ENCODE assay signal across 8 cellular contexts in genomic region chr14:53953002-53953827, GRCh38. TPM values are rescaled to one million over a fixed set of nuclear protein-coding genes. Genes with fewer than 3 reads are reported as not detected.
DNase-seq lines count a peak whose midpoint lies in the region; ATAC-seq and TF ChIP-seq lines count a peak whose summit lies in the region.

No MANE protein-coding gene starts in this region.

- peak overlapping the region; percentile 42 to 68 (median 67) for H3K4me3 ChIP-seq in thyroid gland (replicated peaks in 1 of 3)

- DNase-seq in DMS53 treated with DMSO at 0.1 percent for 48 hours (lab: John Stamatoyannopoulos, UW; ENCODE audit: unreplicated experiment) (peak; percentile 27), WTC11 (ENCODE audit: low spot score) (peak; percentile 81), fibroblast of gingiva (ENCODE audit: low read depth) (peak; percentile 87), mucosa of gallbladder (ENCODE audit: low spot score) (peak; percentile 89), thyroid gland (peak; percentile 90 to 91)

- no peaks in the 10 kb centered on the region for H3K36me3 ChIP-seq in thyroid gland

- peak overlapping the region; percentile 94 for H3K27ac Mint-ChIP-seq in WTC11

- intact Hi-C loops in thyroid gland (cut with DNase I), result loop anchor here (10.0 kb wide), 1 partner anchor 392 kb away; no protein-coding TSS in a partner anchor

- TF ChIP-seq POLR2A in thyroid gland (IDR thresholded peaks at IDR 0.05), result peak; percentile 51 to 84

- peaks cover 21 to 30% of the 10 kb centered on the region in 2 donors for H3K4me1 ChIP-seq in thyroid gland

- 1 to 2% methylated on average over 26 to 32 of the region's 72 CpGs for WGBS in thyroid gland, 2 donors

- H3K27me3 Mint-ChIP-seq in WTC11 (ENCODE audit: low read depth), result peaks cover 85% of the 10 kb centered on the region

- H3K4me1 Mint-ChIP-seq in WTC11, result peaks cover 53% of the 10 kb centered on the region

- POLR2A ChIA-PET in WTC11 (lab: Charles Lee), result interaction anchor here (1.0 to 3.4 kb wide), 2 partner anchors 10 to 219 kb away, joined by 3 to 10 read pairs; no protein-coding TSS in a partner anchor

- H3K27ac ChIP-seq in thyroid gland, result peak overlapping the region; percentile 46 to 80 (median 75)

- peak overlapping the region; percentile 97 for H3K4me3 Mint-ChIP-seq in WTC11

- TF ChIP-seq CTCF in WTC11 (IDR thresholded peaks at IDR 0.05) (no peak), thyroid gland (IDR thresholded peaks at IDR 0.05) (no peak)

- peak; percentile 33 for ATAC-seq in WTC11
- ATAC-seq in GM18498 (IDR thresholded peaks at IDR 0.05; ENCODE audit: unreplicated experiment), result no peak
- ATAC-seq in GM21360 (IDR thresholded peaks at IDR 0.05; ENCODE audit: unreplicated experiment), result no peak

- no peak for TF ChIP-seq RAD21 in Ishikawa (IDR thresholded peaks at IDR 0.05; ENCODE audit: low read depth)

- peaks cover 20% of the 10 kb centered on the region for H3K36me3 Mint-ChIP-seq in WTC11

- H3K9me3 ChIP-seq in thyroid gland, result no peaks in the 10 kb centered on the region

- no peak for TF ChIP-seq EP300 in Ishikawa (IDR thresholded peaks at IDR 0.05; ENCODE audit: borderline replicate concordance)

- H3K27me3 ChIP-seq in thyroid gland, result no peaks in the 10 kb centered on the region

- CTCF ChIA-PET in WTC11 (lab: Charles Lee), result interaction anchor here (0.6 to 4.5 kb wide), 15 partner anchors 10 to 413 kb away, joined by 3 to 27 read pairs (median 7); no protein-coding TSS in a partner anchor

- H3K9me3 Mint-ChIP-seq in WTC11, result no peaks in the 10 kb centered on the region

TF ChIP-seq in Ishikawa, 13 proteins besides CTCF, POLR2A, EP300 and RAD21:
- no peak for TF ChIP-seq TEAD4 (IDR thresholded peaks at IDR 0.05)
- TF ChIP-seq USF1 (IDR thresholded peaks at IDR 0.05), result peak; percentile 94
- no peak for TF ChIP-seq EGR1 (IDR thresholded peaks at IDR 0.05)
- TF ChIP-seq TAF1 (IDR thresholded peaks at IDR 0.05; ENCODE audit: low read depth), result peak; percentile 14; the same call in 1 of the 2 replicates

TF ChIP-seq in WTC11, 78 proteins besides CTCF, POLR2A, EP300 and RAD21:
- TF ChIP-seq FOXK1 (CRISPR knock-in tag; IDR thresholded peaks at IDR 0.05), result 0 out of 2 replicates have a peak, but pooled peaks have one; percentile 16
- TF ChIP-seq USF2 (CRISPR knock-in tag; IDR thresholded peaks at IDR 0.05), result peak; percentile 91
- no peak for TF ChIP-seq PRRX2 (CRISPR knock-in tag; IDR thresholded peaks at IDR 0.05)
- peak; percentile 59; the same call in 1 of the 2 replicates for TF ChIP-seq PRDM15 (CRISPR knock-in tag; IDR thresholded peaks at IDR 0.05)
- TF ChIP-seq USF1 (CRISPR knock-in tag; IDR thresholded peaks at IDR 0.05), result peak; percentile 86

RNA-seq across cellular contexts. Expression of gene BMP4, which starts 3.4 kb away (rescaled TPM):
- total RNA-seq in WTC11 (2021) (7.8 to 9.8 TPM (median 8.4 TPM) in 3 replicates), mucosa of gallbladder (44.2 TPM), thyroid gland (10 to 100 TPM in 3 of 4 donors, 1 to 10 TPM in 1; 8.5 to 27.2 (median 11.6) TPM)

Comparison
In these comparisons a context has a peak if more than half of its experiments do, and no peak if none do; other contexts are left out.
1. DNase-seq: peak in every context shown above with its lines; median percentile 90 in thyroid gland; 89 in mucosa of gallbladder; 87 in fibroblast of gingiva; 81 in WTC11; 27 in DMS53 treated with DMSO at 0.1 percent for 48 hours.